2 cellular contexts compared by ENCODE assay signal in the genomic region with DNA sequence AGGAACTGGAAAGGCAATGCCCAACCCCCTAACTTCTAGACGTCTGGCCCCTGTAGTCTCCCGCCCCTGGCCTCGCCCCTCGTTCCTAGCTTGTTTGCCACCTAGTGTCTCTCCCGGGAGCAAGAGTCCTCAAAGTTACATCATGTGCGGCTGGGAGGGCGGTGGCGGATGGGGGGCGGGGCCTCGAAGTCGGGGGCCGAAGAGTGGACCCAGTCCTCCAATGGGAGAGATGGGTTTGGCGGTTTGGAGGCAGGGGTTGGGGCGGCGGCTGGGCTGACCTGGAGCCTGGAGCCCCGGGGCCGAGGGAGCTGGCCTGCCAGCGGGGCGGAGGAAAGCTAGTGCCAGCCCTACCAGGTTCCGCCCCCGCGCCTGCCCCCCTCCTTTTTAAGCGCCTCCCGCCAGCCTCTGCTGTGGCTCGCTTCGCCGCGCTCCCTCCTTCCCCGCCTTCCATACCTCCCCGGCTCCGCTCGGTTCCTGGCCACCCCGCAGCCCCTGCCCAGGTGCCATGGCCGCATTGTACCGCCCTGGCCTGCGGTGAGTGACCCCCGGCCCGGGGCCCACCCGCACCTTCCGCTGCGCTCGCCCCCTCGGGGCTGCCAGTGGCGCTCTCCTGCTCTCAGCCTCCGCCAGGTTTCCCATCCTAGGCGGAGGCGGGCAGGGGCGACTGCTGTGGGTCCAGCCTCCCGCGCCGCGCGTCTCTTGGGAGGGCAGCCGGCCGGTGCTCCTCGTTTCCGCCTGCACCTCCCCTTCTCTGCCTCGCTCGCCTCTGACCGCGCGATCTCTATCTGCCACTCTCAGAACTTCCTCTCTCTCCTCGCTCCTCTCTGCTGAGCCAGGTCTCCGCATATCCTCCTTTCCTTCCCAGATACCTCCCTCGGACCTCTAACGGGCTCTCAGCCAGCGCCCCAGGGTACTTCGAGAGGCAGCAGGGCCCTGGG.
A peak's percentile ranks its signal among the peaks of the same experiment; 100 is the strongest.
TF ChIP-seq lines count a peak whose summit lies in the region.

Gene PCK2 (plus strand): TSS at position 411 of the 938 bp plus-strand sequence. CDS start 95 bp downstream, at position 506.

TF ChIP-seq in HCT116, 20 proteins besides CTCF, POLR2A, EP300 and RAD21:
- peak; percentile 79 for TF ChIP-seq SIN3A (IDR thresholded peaks at IDR 0.05; ENCODE audit: low read depth)
- no peak for TF ChIP-seq ELF1 (IDR thresholded peaks at IDR 0.05; ENCODE audit: borderline replicate concordance, low read depth)
- peak; percentile 76; the same call in 1 of the 2 replicates for TF ChIP-seq MAX (IDR thresholded peaks at IDR 0.05)
- TF ChIP-seq, protein P1, sequence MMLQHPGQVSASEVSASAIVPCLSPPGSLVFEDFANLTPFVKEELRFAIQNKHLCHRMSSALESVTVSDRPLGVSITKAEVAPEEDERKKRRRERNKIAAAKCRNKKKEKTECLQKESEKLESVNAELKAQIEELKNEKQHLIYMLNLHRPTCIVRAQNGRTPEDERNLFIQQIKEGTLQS (IDR thresholded peaks at IDR 0.05), result no peak
- no peak for TF ChIP-seq JUND (IDR thresholded peaks at IDR 0.05)
- TF ChIP-seq POLR2AphosphoS5 (IDR thresholded peaks at IDR 0.05; ENCODE audit: low read depth, low read length), result peak; percentile 98
- no peak for TF ChIP-seq CBX3 (IDR thresholded peaks at IDR 0.05; ENCODE audit: low read depth)
- TF ChIP-seq SP1 (IDR thresholded peaks at IDR 0.05; ENCODE audit: low read depth), result peak; percentile 58; the same call in 1 of the 2 replicates
- no peak for TF ChIP-seq EZH2 (IDR thresholded peaks at IDR 0.05)
- 0 out of 2 replicates have a peak, but pooled peaks have one; percentile 24 for TF ChIP-seq ZFX (IDR thresholded peaks at IDR 0.05)
- no peak for TF ChIP-seq TCF7L2 (IDR thresholded peaks at IDR 0.05; ENCODE audit: borderline replicate concordance, extremely low read depth, insufficient read depth, insufficient read length)
- no peak for TF ChIP-seq YY1 (IDR thresholded peaks at IDR 0.05; ENCODE audit: extremely low read depth, insufficient replicate concordance, low read depth, low read length)
- no peak for TF ChIP-seq SRF (IDR thresholded peaks at IDR 0.05; ENCODE audit: low read depth)
- peak; percentile 92 for TF ChIP-seq EGR1 (IDR thresholded peaks at IDR 0.05; ENCODE audit: low read depth)

TF ChIP-seq in SK-N-SH, 30 proteins besides CTCF, POLR2A, EP300 and RAD21:
- TF ChIP-seq MEF2A (IDR thresholded peaks at IDR 0.05; ENCODE audit: borderline replicate concordance, low read depth) (no peak), USF1 (IDR thresholded peaks at IDR 0.05; ENCODE audit: borderline replicate concordance, low read depth) (0 out of 2 replicates have a peak, but pooled peaks have one; percentile 8), FOXM1 (IDR thresholded peaks at IDR 0.05; ENCODE audit: low read depth) (peak; percentile 37; the same call in 1 of the 2 replicates), FOXJ3 (CRISPR knock-in tag; IDR thresholded peaks at IDR 0.05) (no peak), EZH2phosphoT487 (IDR thresholded peaks at IDR 0.05; ENCODE audit: borderline replicate concordance, low read depth) (no peak), SMC3 (IDR thresholded peaks at IDR 0.05; ENCODE audit: low read depth, low read length) (no peak), SIN3A (IDR thresholded peaks at IDR 0.05; ENCODE audit: borderline replicate concordance, low read depth, low read length) (no peak), TAF1 (IDR thresholded peaks at IDR 0.05; ENCODE audit: borderline replicate concordance, low read depth, low read length) (peak; percentile 79), ZBTB33 (IDR thresholded peaks at IDR 0.05; ENCODE audit: borderline replicate concordance, low read depth) (0 out of 2 replicates have a peak, but pooled peaks have one; percentile 11), NFIC (IDR thresholded peaks at IDR 0.05; ENCODE audit: borderline replicate concordance) (no peak), USF2 (IDR thresholded peaks at IDR 0.05; ENCODE audit: borderline replicate concordance, low read depth, low read length) (no peak), JUND (IDR thresholded peaks at IDR 0.05) (no peak), YY1 (IDR thresholded peaks at IDR 0.05; ENCODE audit: low read depth) (no peak), MXI1 (IDR thresholded peaks at IDR 0.05; ENCODE audit: low read depth, low read length) (0 out of 2 replicates have a peak, but pooled peaks have one; percentile 24), MAX (IDR thresholded peaks at IDR 0.05; ENCODE audit: low read depth) (peak; percentile 78), GATA2 (CRISPR knock-in tag; IDR thresholded peaks at IDR 0.05) (peak; percentile 60), POLR2AphosphoS5 (IDR thresholded peaks at IDR 0.05; ENCODE audit: low read depth, low read length) (peak; percentile 93)
- TF ChIP-seq, protein P2, sequence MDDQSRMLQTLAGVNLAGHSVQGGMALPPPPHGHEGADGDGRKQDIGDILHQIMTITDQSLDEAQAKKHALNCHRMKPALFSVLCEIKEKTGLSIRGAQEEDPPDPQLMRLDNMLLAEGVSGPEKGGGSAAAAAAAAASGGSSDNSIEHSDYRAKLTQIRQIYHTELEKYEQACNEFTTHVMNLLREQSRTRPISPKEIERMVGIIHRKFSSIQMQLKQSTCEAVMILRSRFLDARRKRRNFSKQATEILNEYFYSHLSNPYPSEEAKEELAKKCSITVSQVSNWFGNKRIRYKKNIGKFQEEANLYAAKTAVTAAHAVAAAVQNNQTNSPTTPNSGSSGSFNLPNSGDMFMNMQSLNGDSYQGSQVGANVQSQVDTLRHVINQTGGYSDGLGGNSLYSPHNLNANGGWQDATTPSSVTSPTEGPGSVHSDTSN (IDR thresholded peaks at IDR 0.05), result 0 out of 2 replicates have a peak, but pooled peaks have one; percentile 3
